8 cellular contexts compared by ENCODE assay signal in the genomic region with DNA sequence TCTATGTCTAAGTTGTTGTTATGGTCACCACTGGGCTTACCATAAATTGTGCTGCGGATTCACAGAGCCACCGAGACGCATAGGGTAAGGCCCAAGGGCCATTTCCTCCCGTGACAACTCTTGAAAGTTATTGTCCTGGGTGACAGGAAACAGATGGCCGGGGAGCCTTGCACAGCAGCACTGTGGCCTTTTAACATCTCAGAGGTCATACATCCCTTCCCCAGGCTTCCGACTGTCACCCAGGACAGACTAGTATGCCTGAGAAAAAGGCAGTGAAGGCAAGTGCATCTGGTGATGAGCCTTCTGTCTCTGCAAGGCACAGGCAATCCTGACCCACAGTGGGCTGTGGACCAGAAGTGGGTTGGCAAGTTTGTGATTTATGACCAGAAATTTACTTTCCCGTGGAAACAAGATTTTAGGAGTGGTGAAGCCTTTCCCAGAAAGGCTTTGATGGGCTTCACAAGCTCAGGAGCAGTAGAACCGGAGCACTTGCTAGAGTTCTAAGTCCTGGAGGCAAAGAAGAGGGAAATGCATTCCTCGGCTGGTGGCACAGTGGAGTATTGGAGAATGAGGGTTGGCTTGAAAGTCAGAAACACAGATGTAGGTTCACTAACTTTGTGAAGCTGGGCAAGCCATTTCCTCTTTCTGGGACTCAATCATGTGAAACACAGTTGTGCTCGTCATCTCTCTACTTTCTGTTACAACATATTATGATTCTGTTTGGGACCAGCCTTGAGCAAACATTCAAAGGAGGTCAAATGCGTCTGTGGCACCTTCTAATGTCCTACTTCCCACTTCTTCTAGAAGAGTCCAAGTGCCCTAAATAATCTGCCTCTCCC. TPM values are rescaled to one million over a fixed set of nuclear protein-coding genes. Genes with fewer than 3 reads are reported as not detected.
A peak's percentile ranks its signal among the peaks of the same experiment; 100 is the strongest.
DNase-seq lines count a peak whose midpoint lies in the region; ATAC-seq and TF ChIP-seq lines count a peak whose summit lies in the region.

No MANE protein-coding gene starts in this region.

- intact Hi-C loops in cardiac septum (cut with DNase I), result no loop called here

- DNase-seq in GM10266 (ENCODE audit: extremely low spot score), result peak; percentile 65
- peak; percentile 70 for DNase-seq in GM20000 (ENCODE audit: low spot score)
- peak; percentile 57 for DNase-seq in cardiac septum (ENCODE audit: low spot score)
- DNase-seq in NCI-H128 (lab: John Stamatoyannopoulos, UW; ENCODE audit: unreplicated experiment), result no peak
- DNase-seq in NCI-H345 (lab: John Stamatoyannopoulos, UW), result no peak
- no peak for DNase-seq in NCI-H82 treated with DMSO at 0.1 percent for 48 hours (lab: John Stamatoyannopoulos, UW; ENCODE audit: unreplicated experiment)
- DNase-seq in NCI-H226, result no peak

- TF ChIP-seq CTCF in GM10266 (IDR thresholded peaks at IDR 0.05; ENCODE audit: control insufficient read depth, insufficient read depth, low read depth, missing control alignments) (no peak), GM20000 (IDR thresholded peaks at IDR 0.05; ENCODE audit: extremely low read depth, missing control alignments) (no peak)

- ATAC-seq in HG03342 (IDR thresholded peaks at IDR 0.05; ENCODE audit: unreplicated experiment), result peak; percentile 82

RNA-seq across cellular contexts. Expression of gene CAPN14, which starts 2.0 kb away (rescaled TPM):
- 0.16 TPM for total RNA-seq in cardiac septum

RNA-seq across cellular contexts. Expression of gene EHD3, which starts 14.6 kb away (rescaled TPM):
- total RNA-seq in cardiac septum, result 26.6 TPM

Comparison
In these comparisons a context has a peak if more than half of its experiments do, and no peak if none do; other contexts are left out.
1. DNase-seq: peak in GM10266 (single experiment), GM20000 (single experiment) and cardiac septum (single experiment); none in NCI-H128 (single experiment), NCI-H345 (single experiment), NCI-H82 treated with DMSO at 0.1 percent for 48 hours (single experiment) and NCI-H226 (single experiment).